18 cellular contexts compared by ENCODE assay signal in the genomic region with DNA sequence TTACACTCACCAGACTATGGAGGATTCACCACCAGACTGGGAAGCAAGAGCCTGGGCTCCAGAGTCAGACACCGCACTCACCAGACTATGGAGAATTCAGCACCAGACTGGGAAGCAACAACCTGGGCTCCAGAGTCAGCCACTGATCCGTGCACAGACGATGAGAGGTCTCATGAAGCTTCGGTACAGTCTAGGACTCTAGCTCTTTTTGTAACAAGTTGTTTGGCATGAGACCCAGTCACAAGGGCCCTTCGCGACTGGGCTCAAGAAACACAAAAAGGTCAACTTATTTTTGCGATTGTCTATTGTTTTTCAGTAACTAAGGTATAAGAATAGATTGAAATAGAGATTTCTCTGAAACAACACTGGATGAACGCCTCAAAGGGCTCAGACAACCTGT.
"Had no signal": no experiment of that assay in that cellular context is flagged by ENCODE, and none has a peak within 500 bp of the region (broad histone marks: within the 10 kb centered on the region; RNA-seq: fewer than 3 reads in every experiment).

No MANE protein-coding gene starts in this region.

- DNase-seq: dermis blood vessel endothelial cell; dorsolateral prefrontal cortex; effector CD4-positive, alpha-beta T cell; effector memory CD4-positive, alpha-beta T cell; foreskin keratinocyte; heart left ventricle; hypothalamus; immature natural killer cell; islet precursor cell; kidney; kidney glomerular epithelial cell; left cardiac atrium; left lung; left ventricle myocardium superior; lower lobe of right lung; mesenchymal stem cell; mucosa of descending colon; naive B cell had no signal
